ENCODE assay signal across 10 cellular contexts in genomic region chr3:37863949-37864822, GRCh38. TPM values are rescaled to one million over a fixed set of nuclear protein-coding genes. Genes with fewer than 3 reads are reported as not detected.
DNase-seq lines count a peak whose midpoint lies in the region; ATAC-seq and TF ChIP-seq lines count a peak whose summit lies in the region.
"Had no signal": no experiment of that assay in that cellular context is flagged by ENCODE, and none has a peak within 500 bp of the region (broad histone marks: within the 10 kb centered on the region; RNA-seq: fewer than 3 reads in every experiment).

No MANE protein-coding gene starts in this region.

- H3K27me3 Mint-ChIP-seq in MCF 10A (ENCODE audit: insufficient read depth, unreplicated experiment) (no peaks in the 10 kb centered on the region), glutamatergic neuron (ENCODE audit: unreplicated experiment) (peaks cover 17% of the 10 kb centered on the region)

- H3K4me3 Mint-ChIP-seq in MCF 10A (ENCODE audit: unreplicated experiment) (peak overlapping the region; percentile 78), glutamatergic neuron (ENCODE audit: unreplicated experiment) (no peak overlapping the region)
- H3K4me3 Mint-ChIP-seq: activated CD4-positive, alpha-beta T cell treated with anti-CD3 and anti-CD28 coated beads for 36 hours had no signal

- peaks cover 9% of the 10 kb centered on the region for H3K9me3 ChIP-seq in left ventricle myocardium inferior (replicated peaks)
- H3K9me3 ChIP-seq in mucosa of rectum (ENCODE audit: control insufficient read depth in 2 of 2, low read length in 2 of 2): no peaks in the 10 kb centered on the region

- no TSS peak for BruUV-seq in MCF 10A (replicated peaks; lab: Mats Ljungman, UMichigan)

- TF ChIP-seq CTCF in left ventricle myocardium inferior (IDR thresholded peaks at IDR 0.05; ENCODE audit: borderline replicate concordance) (no peak), MCF 10A (IDR thresholded peaks at IDR 0.05; ENCODE audit: unreplicated experiment) (no peak), glutamatergic neuron (IDR thresholded peaks at IDR 0.05; ENCODE audit: partially characterized antibody, unreplicated experiment) (no peak)

- POLR2A ChIA-PET in MCF 10A (lab: Yijun Ruan, JAX): interaction anchor here (0.7 to 2.5 kb wide), 14 partner anchors 7 to 301 kb away, joined by 3 to 12 read pairs (median 5); partner anchors contain the start of genes ACAA1 and OXSR1

- H3K4me1 ChIP-seq in left ventricle myocardium inferior (peaks cover 56% of the 10 kb centered on the region), mucosa of rectum (ENCODE audit: control insufficient read depth in 2 of 2, insufficient read depth in 2 of 2, low read length in 2 of 2) (peaks cover 18 to 38% of the 10 kb centered on the region in 2 donors), urinary bladder (ENCODE audit: insufficient read depth) (peaks cover 4% of the 10 kb centered on the region)

- ATAC-seq in Right ventricle myocardium inferior: no peak
- ATAC-seq in activated CD4-positive, CD25-positive, alpha-beta regulatory T cell treated with anti-CD3 and anti-CD28 coated beads, Interleukin-2, amount 50 U/mL, for 24 hours: no peak
- ATAC-seq: activated CD4-positive, alpha-beta T cell treated with anti-CD3 and anti-CD28 coated beads for 36 hours; CD8-positive, alpha-beta T cell had no signal

- H3K36me3 ChIP-seq in left ventricle myocardium inferior (no peaks in the 10 kb centered on the region), mucosa of rectum (ENCODE audit: control insufficient read depth in 2 of 2, insufficient read depth in 2 of 2, low read length in 2 of 2) (no peaks in the 10 kb centered on the region), urinary bladder (ENCODE audit: insufficient read depth) (no peaks in the 10 kb centered on the region)

- H3K4me1 Mint-ChIP-seq in MCF 10A (ENCODE audit: insufficient read depth, unreplicated experiment) (peaks cover 19% of the 10 kb centered on the region), glutamatergic neuron (ENCODE audit: low read depth, unreplicated experiment) (no peaks in the 10 kb centered on the region)

- H3K27ac ChIP-seq in left ventricle myocardium inferior (replicated peaks) (peak overlapping the region; percentile 90), mucosa of rectum (ENCODE audit: low read depth in 2 of 2, low read length in 2 of 2) (peak overlapping the region; percentile 76 to 83), urinary bladder (ENCODE audit: low read depth) (peak overlapping the region; percentile 6)

- H3K36me3 Mint-ChIP-seq in MCF 10A (ENCODE audit: insufficient read depth, unreplicated experiment) (no peaks in the 10 kb centered on the region), glutamatergic neuron (ENCODE audit: unreplicated experiment) (no peaks in the 10 kb centered on the region)

- H3K27me3 ChIP-seq in left ventricle myocardium inferior (ENCODE audit: low read depth) (no peaks in the 10 kb centered on the region), mucosa of rectum (ENCODE audit: control insufficient read depth in 2 of 2, insufficient read depth in 2 of 2, low read length in 2 of 2) (no peaks in the 10 kb centered on the region)

- CTCF ChIA-PET in MCF 10A (lab: Yijun Ruan, JAX): interaction anchor here (0.6 to 2.5 kb wide), 6 partner anchors 9 to 632 kb away, joined by 3 to 11 read pairs (median 4); no protein-coding TSS in a partner anchor

- H3K9me3 Mint-ChIP-seq in MCF 10A (ENCODE audit: unreplicated experiment) (no peaks in the 10 kb centered on the region), glutamatergic neuron (ENCODE audit: unreplicated experiment) (peaks cover 10% of the 10 kb centered on the region)
- H3K9me3 Mint-ChIP-seq: CD8-positive, alpha-beta T cell had no signal

- H3K27ac Mint-ChIP-seq in MCF 10A (ENCODE audit: low read depth, unreplicated experiment) (peak overlapping the region; percentile 40), glutamatergic neuron (ENCODE audit: unreplicated experiment) (no peak overlapping the region)
- H3K27ac Mint-ChIP-seq: activated CD4-positive, alpha-beta T cell treated with anti-CD3 and anti-CD28 coated beads for 36 hours had no signal

- H3K4me3 ChIP-seq in left ventricle myocardium inferior: peak overlapping the region; percentile 82
- peak overlapping the region in 1 of 2 donors; percentile 26 for H3K4me3 ChIP-seq in mucosa of rectum (ENCODE audit: low read length in 2 of 2)
- H3K4me3 ChIP-seq in urinary bladder (ENCODE audit: low read depth, low read length): no peak overlapping the region

- DNase-seq in left ventricle myocardium inferior (no peak), Right ventricle myocardium inferior (ENCODE audit: missing footprints) (no peak), MCF 10A (ENCODE audit: unreplicated experiment) (peak; percentile 32), glutamatergic neuron (no peak)
- no peak for DNase-seq in effector CD4-positive, alpha-beta T cell
- DNase-seq: CD8-positive, alpha-beta T cell had no signal

- H3K9ac ChIP-seq in mucosa of rectum (ENCODE audit: low read depth in 1 of 2, low read length in 2 of 2): peak overlapping the region in 1 of 2 donors; percentile 10

- intact Hi-C loops in left ventricle myocardium inferior (cut with micrococcal nuclease): no loop called here
- intact Hi-C loops in Right ventricle myocardium inferior (cut with DNase I): loop anchor here (2.0 kb wide), 1 partner anchor 29 kb away; no protein-coding TSS in a partner anchor
- intact Hi-C loops in MCF 10A (cut with micrococcal nuclease): no loop called here

- 48% methylated on average over 5 of the region's 5 CpGs for WGBS in urinary bladder

RNA-seq across cellular contexts. Expression of gene CTDSPL, which starts 2.5 kb away (rescaled TPM):
- total RNA-seq in left ventricle myocardium inferior: 56.3 TPM
- total RNA-seq in Right ventricle myocardium inferior: 47.3 TPM
- total RNA-seq in MCF 10A (2022): 28.6 and 38.8 TPM in 2 replicates
- total RNA-seq in urinary bladder: 58.2 TPM
- 36.9 TPM for polyA plus RNA-seq in urinary bladder
- 6.6 TPM for total RNA-seq in glutamatergic neuron (ENCODE audit: unreplicated experiment)

Comparison
In these comparisons a context has a peak if more than half of its experiments do, and no peak if none do; other contexts are left out.
1. H3K27ac ChIP-seq: peak in every context shown above with its lines; median percentile 90 in left ventricle myocardium inferior; 80 in mucosa of rectum; 6 in urinary bladder.